7 cellular contexts compared by ENCODE assay signal in the genomic region with DNA sequence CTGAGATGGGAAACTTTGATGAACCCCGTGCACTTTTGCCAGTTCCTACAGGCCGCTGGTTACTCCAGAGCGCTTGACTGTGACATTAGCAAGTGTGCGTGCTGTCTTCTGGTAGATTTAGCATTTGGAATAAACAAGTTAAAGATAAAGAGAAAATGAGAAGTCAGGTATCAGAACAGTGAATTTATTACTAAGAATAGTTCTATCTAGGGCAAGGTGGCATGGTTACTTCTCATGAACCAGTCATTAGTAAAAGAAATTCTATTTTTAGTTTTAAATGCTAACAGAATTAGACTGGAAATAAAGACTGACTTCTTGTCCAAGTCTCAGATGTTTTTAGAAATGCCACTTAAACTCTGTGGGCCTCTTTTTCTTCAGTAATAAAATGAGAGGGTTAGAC.
"Had no signal": no experiment of that assay in that cellular context is flagged by ENCODE, and none has a peak within 500 bp of the region (broad histone marks: within the 10 kb centered on the region; RNA-seq: fewer than 3 reads in every experiment).

No MANE protein-coding gene starts in this region.

- H3K4me3 ChIP-seq: GM23248, K562 had no signal

- H3K27ac ChIP-seq: GM23248 had no signal

- H3K4me3 Mint-ChIP-seq: H9 had no signal

- ATAC-seq: K562 had no signal

- DNase-seq: GM23248, GOT3, H9, HCEC 1CT, IMR-90, KG1 had no signal

- H3K4me1 Mint-ChIP-seq: H9 had no signal
